In genomic region chr13:24784319-24784718, GRCh38 we compare ENCODE assay signal across 21 cellular contexts. TPM values are rescaled to one million over a fixed set of nuclear protein-coding genes. Genes with fewer than 3 reads are reported as not detected.
DNase-seq lines count a peak whose midpoint lies in the region; ATAC-seq and TF ChIP-seq lines count a peak whose summit lies in the region.
"Had no signal": no experiment of that assay in that cellular context is flagged by ENCODE, and none has a peak within 500 bp of the region (broad histone marks: within the 10 kb centered on the region; RNA-seq: fewer than 3 reads in every experiment).

No MANE protein-coding gene starts in this region.

- intact Hi-C loops in left lung (cut with DNase I) = no loop called here

- peaks cover 0 to 10% of the 10 kb centered on the region in 2 donors for H3K9me3 ChIP-seq in left lung
- H3K9me3 ChIP-seq: HAP-1 had no signal

- no peaks in the 10 kb centered on the region for H3K27me3 ChIP-seq in left lung
- H3K27me3 ChIP-seq: BLaER1 had no signal

- POLR2A ChIA-PET in RWPE1 (lab: Yijun Ruan, JAX; ENCODE audit: low non-redundant PET) = no interaction called here

- peak; percentile 82 for ATAC-seq in stimulated activated effector memory CD8-positive, alpha-beta T cell treated with anti-CD3 and anti-CD28 coated beads, Interleukin-12 subunit alpha, Interleukin-12 subunit beta, amount 100 ng/mL, for 72 hours
- ATAC-seq in omental fat pad (ENCODE audit: low FRiP score) (no peak), left lung (no peak)
- ATAC-seq: GM23338 had no signal

- peaks cover 6% of the 10 kb centered on the region for H3K4me1 Mint-ChIP-seq in stimulated activated effector memory CD8-positive, alpha-beta T cell treated with anti-CD3 and anti-CD28 coated beads, Interleukin-12 subunit alpha, Interleukin-12 subunit beta, amount 100 ng/mL, for 72 hours
- H3K4me1 Mint-ChIP-seq: CD4-positive, alpha-beta memory T cell; GM23338; IgD-negative memory B cell had no signal

- H3K27ac ChIP-seq in RWPE1 = no peak overlapping the region
- no peak overlapping the region for H3K27ac ChIP-seq in left lung
- H3K27ac ChIP-seq: BLaER1, SK-N-MC had no signal

- H3K36me3 ChIP-seq in left lung = no peaks in the 10 kb centered on the region
- H3K36me3 ChIP-seq: BLaER1, HAP-1 had no signal

- H3K9me3 Mint-ChIP-seq in stimulated activated effector memory CD8-positive, alpha-beta T cell treated with anti-CD3 and anti-CD28 coated beads, Interleukin-12 subunit alpha, Interleukin-12 subunit beta, amount 100 ng/mL, for 72 hours = peaks cover 3% of the 10 kb centered on the region

- DNase-seq in HPDE6-E6E7 (ENCODE audit: extremely low spot score) (peak; percentile 1), RWPE1 (ENCODE audit: low spot score) (peak; percentile 27), epithelial cell of esophagus (ENCODE audit: low read depth) (peak; percentile 71), omental fat pad (ENCODE audit: low spot score) (no peak), left lung (no peak), glomerular visceral epithelial cell (ENCODE audit: extremely low spot score) (no peak)
- DNase-seq in stimulated activated effector memory CD8-positive, alpha-beta T cell treated with anti-CD3 and anti-CD28 coated beads, Interleukin-12 subunit alpha, Interleukin-12 subunit beta, amount 100 ng/mL, for 72 hours (ENCODE audit: low spot score in 2 of 2) = no peak
- DNase-seq: Caco-2; CD4-positive, alpha-beta memory T cell; DMS 273 treated with DMSO at 0.1 percent for 48 hours; DMS79 treated with DMSO at 0.1 percent for 48 hours; NCI-H1694 treated with DMSO at 0.1 percent for 48 hours; NCI-H446; NCI-H526; SHP77 had no signal

- H3K27ac Mint-ChIP-seq in stimulated activated effector memory CD8-positive, alpha-beta T cell treated with anti-CD3 and anti-CD28 coated beads, Interleukin-12 subunit alpha, Interleukin-12 subunit beta, amount 100 ng/mL, for 72 hours = no peak overlapping the region
- H3K27ac Mint-ChIP-seq: CD4-positive, alpha-beta memory T cell; GM23338; IgD-negative memory B cell had no signal

- CTCF ChIA-PET in RWPE1 (lab: Yijun Ruan, JAX) = no interaction called here

- H3K4me3 ChIP-seq in epithelial cell of esophagus (ENCODE audit: low read length) = no peak overlapping the region
- no peak overlapping the region for H3K4me3 ChIP-seq in left lung
- H3K4me3 ChIP-seq: BLaER1, GM23338, HAP-1, SK-N-MC had no signal

- no peak overlapping the region for H3K4me3 Mint-ChIP-seq in stimulated activated effector memory CD8-positive, alpha-beta T cell treated with anti-CD3 and anti-CD28 coated beads, Interleukin-12 subunit alpha, Interleukin-12 subunit beta, amount 100 ng/mL, for 72 hours
- H3K4me3 Mint-ChIP-seq: CD4-positive, alpha-beta memory T cell; GM23338 had no signal

- no peaks in the 10 kb centered on the region for H3K36me3 Mint-ChIP-seq in stimulated activated effector memory CD8-positive, alpha-beta T cell treated with anti-CD3 and anti-CD28 coated beads, Interleukin-12 subunit alpha, Interleukin-12 subunit beta, amount 100 ng/mL, for 72 hours
- H3K36me3 Mint-ChIP-seq: CD4-positive, alpha-beta memory T cell had no signal

- TF ChIP-seq CTCF in RWPE1 (conservative IDR thresholded peaks at IDR 0.05; ENCODE audit: low read depth) (no peak), epithelial cell of esophagus (IDR thresholded peaks at IDR 0.05; ENCODE audit: insufficient read depth, low read depth, low read length, missing control alignments) (no peak), omental fat pad (IDR thresholded peaks at IDR 0.05) (no peak), left lung (IDR thresholded peaks at IDR 0.05) (no peak)

- H3K4me1 ChIP-seq in left lung = no peaks in the 10 kb centered on the region
- H3K4me1 ChIP-seq: BLaER1, Caco-2, HAP-1 had no signal

RNA-seq across cellular contexts. Expression of gene RNF17, which starts 20.4 kb away (rescaled TPM):
- under 1 TPM in 2 of 4 donors, not detected in 2; 0.28 to 0.32 TPM for total RNA-seq in omental fat pad
- not detected for total RNA-seq in left lung
- total RNA-seq: CD4-positive, alpha-beta memory T cell; GM23338; OCI-LY7 had no signal

Comparison
In these comparisons a context has a peak if more than half of its experiments do, and no peak if none do; other contexts are left out.
1. DNase-seq: peak in HPDE6-E6E7 (single experiment), RWPE1 (single experiment) and epithelial cell of esophagus (single experiment); none in stimulated activated effector memory CD8-positive, alpha-beta T cell treated with anti-CD3 and anti-CD28 coated beads, Interleukin-12 subunit alpha, Interleukin-12 subunit beta, amount 100 ng/mL, for 72 hours (0 of 2), omental fat pad (single experiment), left lung (0 of 2) and glomerular visceral epithelial cell (single experiment).